ENCODE assay signal across 10 cellular contexts in genomic region chr1:27971674-27972073, GRCh38. TPM values are rescaled to one million over a fixed set of nuclear protein-coding genes. Genes with fewer than 3 reads are reported as not detected.
DNase-seq lines count a peak whose midpoint lies in the region; ATAC-seq and TF ChIP-seq lines count a peak whose summit lies in the region.
"Had no signal": no experiment of that assay in that cellular context is flagged by ENCODE, and none has a peak within 500 bp of the region (broad histone marks: within the 10 kb centered on the region; RNA-seq: fewer than 3 reads in every experiment).

No MANE protein-coding gene starts in this region.

- H3K27me3 ChIP-seq in BE2C: no peaks in the 10 kb centered on the region
- H3K27me3 ChIP-seq: BLaER1 treated with 17β-estradiol and CSF1 and Interleukin-3, amounts not matched to agents 10 nM and 100 nM had no signal

- H3K36me3 ChIP-seq in BE2C: no peaks in the 10 kb centered on the region

- no peaks in the 10 kb centered on the region for H3K9me3 ChIP-seq in BE2C
- H3K9me3 ChIP-seq: BLaER1 treated with 17β-estradiol and CSF1 and Interleukin-3, amounts not matched to agents 10 nM and 100 nM had no signal

- ATAC-seq in left colon (peak; percentile 45), HG02798 (IDR thresholded peaks at IDR 0.05; ENCODE audit: poor library complexity, unreplicated experiment) (no peak)

- intact Hi-C loops in left colon (cut with DNase I, micrococcal nuclease): loop anchor here in 1 of 2 donors (10.0 kb wide), 1 partner anchor 107 kb away; no protein-coding TSS in a partner anchor

- no peak overlapping the region for H3K4me3 ChIP-seq in BE2C (ENCODE audit: low read depth, low read length)
- H3K4me3 ChIP-seq: BLaER1 treated with 17β-estradiol and CSF1 and Interleukin-3, amounts not matched to agents 10 nM and 100 nM; lung had no signal

- peak; percentile 42 for DNase-seq in BE2C
- DNase-seq in NCI-H1092 treated with DMSO at 0.1 percent for 48 hours (lab: John Stamatoyannopoulos, UW): peak; percentile 42
- peak; percentile 33 for DNase-seq in amniotic epithelial cell (ENCODE audit: low read depth)
- DNase-seq in left colon: no peak
- no peak for DNase-seq in GM10266 (ENCODE audit: extremely low spot score)
- DNase-seq in activated effector memory CD4-positive, alpha-beta T cell treated with anti-CD3 and anti-CD28 coated beads, Interleukin-2, amount 50 U/mL, for 16 hours: no peak
- no peak for DNase-seq in dedifferentiated amniotic fluid mesenchymal stem cell (ENCODE audit: extremely low spot score)

- H3K4me1 ChIP-seq in BE2C: 0 out of 2 replicates have a peak, but pooled peaks cover 4% of the 10 kb centered on the region

- no peak for TF ChIP-seq CTCF in BE2C (IDR thresholded peaks at IDR 0.05; ENCODE audit: low read depth, low read length)
- TF ChIP-seq CTCF in GM10266 (IDR thresholded peaks at IDR 0.05; ENCODE audit: control insufficient read depth, insufficient read depth, low read depth, missing control alignments): no peak

RNA-seq across cellular contexts. Expression of gene XKR8, which starts 11.9 kb away (rescaled TPM):
- polyA plus RNA-seq in BE2C (2012; ENCODE audit: insufficient read depth, insufficient read length, low read depth): not detected
- 1 to 10 TPM; 8.4 to 9.9 TPM for total RNA-seq in left colon

RNA-seq across cellular contexts. Expression of gene SMPDL3B, which starts 36.9 kb away (rescaled TPM):
- polyA plus RNA-seq in BE2C (2012; ENCODE audit: insufficient read depth, insufficient read length, low read depth): not detected
- 10 to 100 TPM; 57.1 to 62.4 TPM for total RNA-seq in left colon

RNA-seq across cellular contexts. Expression of gene RPA2, which starts 57.3 kb away (rescaled TPM):
- polyA plus RNA-seq in BE2C (2012; ENCODE audit: insufficient read depth, insufficient read length, low read depth): 56.4 TPM
- total RNA-seq in left colon: 10 to 100 TPM; 21.2 to 23.1 TPM

Comparison
In these comparisons a context has a peak if more than half of its experiments do, and no peak if none do; other contexts are left out.
1. DNase-seq: peak in BE2C (single experiment), NCI-H1092 treated with DMSO at 0.1 percent for 48 hours (single experiment) and amniotic epithelial cell (single experiment); none in left colon (0 of 2), GM10266 (single experiment), activated effector memory CD4-positive, alpha-beta T cell treated with anti-CD3 and anti-CD28 coated beads, Interleukin-2, amount 50 U/mL, for 16 hours (single experiment) and dedifferentiated amniotic fluid mesenchymal stem cell (single experiment).